Comparison of ENCODE assay signal across 9 cellular contexts in the genomic region with DNA sequence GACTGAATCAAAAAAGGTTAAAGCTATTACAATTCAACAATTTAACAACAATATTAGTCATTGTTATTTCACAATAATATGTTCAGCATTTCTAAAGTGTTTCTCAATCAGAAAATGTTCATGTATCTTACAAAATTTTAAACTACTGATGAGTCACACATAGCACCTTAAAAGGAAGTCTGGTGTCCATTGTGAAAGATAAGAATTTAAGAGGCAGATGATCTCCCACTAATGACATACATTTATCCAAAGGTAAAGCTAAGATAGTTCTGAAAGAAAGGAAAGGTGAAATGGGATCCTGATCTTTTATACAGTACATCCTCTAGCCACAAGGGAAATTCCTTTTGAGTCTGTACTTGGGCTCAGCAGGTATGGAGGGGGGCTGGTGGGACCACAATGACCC.
DNase-seq lines count a peak whose midpoint lies in the region; ATAC-seq and TF ChIP-seq lines count a peak whose summit lies in the region.
"Had no signal": no experiment of that assay in that cellular context is flagged by ENCODE, and none has a peak within 500 bp of the region (broad histone marks: within the 10 kb centered on the region; RNA-seq: fewer than 3 reads in every experiment).

No MANE protein-coding gene starts in this region.

- H3K9me3 Mint-ChIP-seq in activated T-cell treated with anti-CD3 and anti-CD28 coated beads, Interleukin-2, amount 50 U/mL, for 24 hours, result no peaks in the 10 kb centered on the region

- peak overlapping the region; percentile 55 for H3K27ac Mint-ChIP-seq in activated T-cell treated with anti-CD3 and anti-CD28 coated beads, Interleukin-2, amount 50 U/mL, for 24 hours

- no peaks in the 10 kb centered on the region for H3K27me3 Mint-ChIP-seq in activated T-cell treated with anti-CD3 and anti-CD28 coated beads, Interleukin-2, amount 50 U/mL, for 24 hours

- no peaks in the 10 kb centered on the region for H3K9me3 ChIP-seq in upper lobe of left lung

- TF ChIP-seq EP300 in upper lobe of left lung (IDR thresholded peaks at IDR 0.05), result peak in 1 of 4 donors; percentile 52

- H3K27ac ChIP-seq in upper lobe of left lung, result peak overlapping the region; percentile 45 to 79 (median 67)

- peaks cover 63 to 78% (median 65%) of the 10 kb centered on the region in 4 donors for H3K4me1 ChIP-seq in upper lobe of left lung

- no peaks in the 10 kb centered on the region for H3K36me3 ChIP-seq in upper lobe of left lung

- H3K36me3 Mint-ChIP-seq in activated T-cell treated with anti-CD3 and anti-CD28 coated beads, Interleukin-2, amount 50 U/mL, for 24 hours (ENCODE audit: low read depth), result peaks cover 64% of the 10 kb centered on the region

- H3K4me3 ChIP-seq in upper lobe of left lung, result no peak overlapping the region

- no peak for TF ChIP-seq POLR2A in upper lobe of left lung (IDR thresholded peaks at IDR 0.05)

- no peaks in the 10 kb centered on the region for H3K27me3 ChIP-seq in upper lobe of left lung

- H3K4me1 Mint-ChIP-seq in activated T-cell treated with anti-CD3 and anti-CD28 coated beads, Interleukin-2, amount 50 U/mL, for 24 hours (ENCODE audit: low read depth), result peaks cover 93% of the 10 kb centered on the region

- intact Hi-C loops in posterior cingulate gyrus (cut with DNase I), result no loop called here

- ATAC-seq in upper lobe of left lung (ENCODE audit: low FRiP score in 2 of 2), result peak in 1 of 2 donors; percentile 79

- no peak overlapping the region for H3K4me3 Mint-ChIP-seq in activated T-cell treated with anti-CD3 and anti-CD28 coated beads, Interleukin-2, amount 50 U/mL, for 24 hours

- TF ChIP-seq CTCF in upper lobe of left lung (IDR thresholded peaks at IDR 0.05), result peak in 2 of 6 experiments; percentile 10 to 17

- no peak for DNase-seq in activated T-cell treated with anti-CD3 and anti-CD28 coated beads, Interleukin-2, amount 50 U/mL, for 24 hours
- no peak for DNase-seq in activated T-cell treated with anti-CD3 and anti-CD28 coated beads, Interleukin-2, amount 50 U/mL, for 48 hours
- DNase-seq in amniotic stem cell (lab: John Stamatoyannopoulos, UW), result peak; percentile 44
- DNase-seq in kidney glomerular epithelial cell (lab: John Stamatoyannopoulos, UW), result peak; percentile 39
- no peak for DNase-seq in upper lobe of left lung
- no peak for DNase-seq in posterior cingulate gyrus
- DNase-seq in T-helper 1 cell, result no peak
- no peak for DNase-seq in cerebellum (ENCODE audit: low spot score)
- DNase-seq: ACHN had no signal

Comparison
In these comparisons a context has a peak if more than half of its experiments do, and no peak if none do; other contexts are left out.
1. DNase-seq: peak in amniotic stem cell (single experiment) and kidney glomerular epithelial cell (single experiment); none in activated T-cell treated with anti-CD3 and anti-CD28 coated beads, Interleukin-2, amount 50 U/mL, for 24 hours (single experiment), activated T-cell treated with anti-CD3 and anti-CD28 coated beads, Interleukin-2, amount 50 U/mL, for 48 hours (0 of 2), upper lobe of left lung (0 of 2), posterior cingulate gyrus (0 of 10), T-helper 1 cell (0 of 5) and cerebellum (single experiment).